In genomic region chr19:36418287-36419001, GRCh38 we compare ENCODE assay signal across 8 cellular contexts. TPM values are rescaled to one million over a fixed set of nuclear protein-coding genes. Genes with fewer than 3 reads are reported as not detected.
DNase-seq lines count a peak whose midpoint lies in the region; ATAC-seq and TF ChIP-seq lines count a peak whose summit lies in the region.

TSS of gene ZFP82 (minus strand) at chr19:36418644. CDS start at chr19:36409789, 8,855 bp downstream.

- in situ Hi-C loops in IMR-90 (cut with MboI; ENCODE audit: low sequenced_read_pairs) = no loop called here

- H4K91ac ChIP-seq in IMR-90 (ENCODE audit: insufficient read depth, low read depth, low read length) = peak within 1 kb of the TSS; percentile 84

- POLR2A ChIA-PET in IMR-90 (lab: Charles Lee; ENCODE audit: unreplicated experiment) = no interaction called here

- H3K23ac ChIP-seq in IMR-90 (ENCODE audit: low read depth, low read length) = peak within 1 kb of the TSS; percentile 28

- 1% methylated on average over 51 of the region's 70 CpGs; no CpG with 5 or more reads in 1 of the 2 experiments for WGBS in IMR-90 (ENCODE audit: extremely low coverage in 2 of 2, insufficient read length in 1 of 2), 2 experiments
- 0 to 2% methylated on average over 18 to 44 of the region's 70 CpGs for WGBS in testis, 2 donors

- H3K4me3 Mint-ChIP-seq in osteocyte (ENCODE audit: unreplicated experiment) = peak within 1 kb of the TSS; percentile 93

- peak within 1 kb of the TSS; percentile 65 for H3K18ac ChIP-seq in IMR-90 (ENCODE audit: low read depth, low read length)

- H3K4me2 ChIP-seq in IMR-90 (ENCODE audit: low read depth, low read length) = peak within 1 kb of the TSS; percentile 78

- H3K27me3 ChIP-seq in IMR-90 (ENCODE audit: control insufficient read depth, insufficient read depth, low read length) = no peaks in the 10 kb centered on the region
- no peaks in the 10 kb centered on the region for H3K27me3 ChIP-seq in SJCRH30
- no peaks in the 10 kb centered on the region for H3K27me3 ChIP-seq in testis

- TF ChIP-seq CTCF in C4-2B (conservative IDR thresholded peaks at IDR 0.05) (no peak), IMR-90 (conservative IDR thresholded peaks at IDR 0.05; ENCODE audit: low read depth, low read length) (no peak), osteocyte (IDR thresholded peaks at IDR 0.05) (no peak), testis (IDR thresholded peaks at IDR 0.05) (no peak)

- peak within 1 kb of the TSS; percentile 73 for H4K5ac ChIP-seq in IMR-90 (ENCODE audit: low read depth, low read length)

- peak within 1 kb of the TSS; percentile 60 for H2AK9ac ChIP-seq in IMR-90 (replicated peaks; ENCODE audit: low read depth, low read length, poor library complexity)

- H3K4me3 ChIP-seq in IMR-90 (ENCODE audit: insufficient read depth, low read depth, low read length) (peak within 1 kb of the TSS; percentile 66), SJCRH30 (peak within 1 kb of the TSS; percentile 96), testis (peak within 1 kb of the TSS; percentile 90 to 91)

- H2BK20ac ChIP-seq in IMR-90 (ENCODE audit: low read depth, low read length) = no peak within 1 kb of the TSS

- TF ChIP-seq POLR2A in IMR-90 (IDR thresholded peaks at IDR 0.05; ENCODE audit: low read depth, low read length) (no peak), testis (IDR thresholded peaks at IDR 0.05) (no peak)

- H3K56ac ChIP-seq in IMR-90 (ENCODE audit: extremely low read depth, insufficient read depth, low read length) = peak within 1 kb of the TSS; percentile 41

- peak within 1 kb of the TSS; percentile 80 for H3K9ac ChIP-seq in IMR-90 (ENCODE audit: low read depth, low read length)

- peaks cover 19% of the 10 kb centered on the region for H3K4me1 Mint-ChIP-seq in osteocyte (ENCODE audit: unreplicated experiment)

- peak within 1 kb of the TSS; percentile 30; the same call in 1 of the 2 replicates for H2BK120ac ChIP-seq in IMR-90 (ENCODE audit: low read depth, low read length)

- H3K36me3 Mint-ChIP-seq in osteocyte (ENCODE audit: unreplicated experiment) = peaks cover 20% of the 10 kb centered on the region

- peak within 1 kb of the TSS; percentile 67 for H3K4ac ChIP-seq in IMR-90 (ENCODE audit: low read depth, low read length)

- H2AFZ ChIP-seq in IMR-90 (replicated peaks; ENCODE audit: low read length, poor library complexity) = peak within 1 kb of the TSS; percentile 99

- peak; percentile 93 for ATAC-seq in GM19463 (IDR thresholded peaks at IDR 0.05; ENCODE audit: unreplicated experiment)
- peak; percentile 92 for ATAC-seq in IMR-90 (ENCODE audit: low read depth)

- H3K9me1 ChIP-seq in IMR-90 (ENCODE audit: insufficient read depth, low read length) = no peaks in the 10 kb centered on the region

- H3K9me3 Mint-ChIP-seq in osteocyte (ENCODE audit: unreplicated experiment) = peaks cover 8% of the 10 kb centered on the region

- CTCF ChIA-PET in IMR-90 (lab: Yijun Ruan, JAX) = no interaction called here

- peaks cover 5 to 11% of the 10 kb centered on the region in 2 experiments for H3K79me1 ChIP-seq in IMR-90 (ENCODE audit: low read depth in 1 of 2, low read length in 2 of 2)

- intact Hi-C loops in IMR-90 (cut with micrococcal nuclease) (loop anchor here (5.0 kb wide), 1 partner anchor 41 kb away; the partner anchor contains the start of gene ZFP14), head of caudate nucleus (cut with DNase I) (loop anchor here (10.0 kb wide), 1 partner anchor 66 kb away; the partner anchor contains the start of gene ZNF566), testis (cut with DNase I; ENCODE audit: low total_unique reads) (no loop called here)

- BruUV-seq in IMR-90 (replicated peaks; lab: Mats Ljungman, UMichigan) = no TSS peak

- H3K36me3 ChIP-seq in IMR-90 (ENCODE audit: control insufficient read depth, insufficient read depth, low read length) = no peaks in the 10 kb centered on the region; the same call in 1 of the 2 replicates
- peaks cover 26% of the 10 kb centered on the region for H3K36me3 ChIP-seq in SJCRH30
- H3K36me3 ChIP-seq in testis (ENCODE audit: low read depth, missing control alignments) = no peaks in the 10 kb centered on the region

- H2BK5ac ChIP-seq in IMR-90 (ENCODE audit: low read depth, low read length, poor library complexity, severe bottlenecking) = peak within 1 kb of the TSS; percentile 79

- H3K9me3 ChIP-seq in IMR-90 (ENCODE audit: control insufficient read depth, insufficient read depth, low read length) (peaks cover 5% of the 10 kb centered on the region), SJCRH30 (replicated peaks) (peaks cover 22% of the 10 kb centered on the region), testis (no peaks in the 10 kb centered on the region)

- H3K27ac ChIP-seq in C4-2B (peak within 1 kb of the TSS; percentile 77), IMR-90 (ENCODE audit: insufficient read depth, low read length) (peak within 1 kb of the TSS; percentile 81), SJCRH30 (peak within 1 kb of the TSS; percentile 85), testis (peak within 1 kb of the TSS; percentile 89 to 90)

- no peak within 1 kb of the TSS for H2BK15ac ChIP-seq in IMR-90 (ENCODE audit: low read depth, low read length)

- dilution Hi-C loops in IMR-90 (cut with HindIII; ENCODE audit: low sequenced_read_pairs, unreplicated experiment) = no loop called here

- DNase-seq in IMR-90 (peak; percentile 68), SJCRH30 (peak; percentile 90 to 94), head of caudate nucleus (peak; percentile 57 to 92 (median 84)), osteocyte (ENCODE audit: extremely low spot score, unreplicated experiment) (peak; percentile 95), testis (peak; percentile 84)
- peak; percentile 81 for DNase-seq in activated naive CD4-positive, alpha-beta T cell treated with anti-CD3 and anti-CD28 coated beads, Interleukin-2, amount 50 U/mL, for 16 hours

- H4K8ac ChIP-seq in IMR-90 (ENCODE audit: low read depth in 2 of 2, low read length in 2 of 2) = peak within 1 kb of the TSS; percentile 89 to 98

- peak within 1 kb of the TSS; percentile 67 for H3K14ac ChIP-seq in IMR-90 (replicated peaks; ENCODE audit: low read depth, low read length)

- no peak for TF ChIP-seq RAD21 in IMR-90 (IDR thresholded peaks at IDR 0.05; ENCODE audit: low read length)

- H3K4me1 ChIP-seq in IMR-90 (ENCODE audit: control insufficient read depth, insufficient read depth, low read length) (peaks cover 5% of the 10 kb centered on the region; the same call in 1 of the 2 replicates), SJCRH30 (no peaks in the 10 kb centered on the region), testis (peaks cover 9% of the 10 kb centered on the region)

- peak within 1 kb of the TSS; percentile 98 for H3K27ac Mint-ChIP-seq in osteocyte (ENCODE audit: unreplicated experiment)

- H2AK5ac ChIP-seq in IMR-90 (ENCODE audit: low read depth, low read length) = 0 out of 2 replicates have a peak within 1 kb of the TSS, but pooled peaks have one; percentile 36

- no peaks in the 10 kb centered on the region for H4K20me1 ChIP-seq in IMR-90 (ENCODE audit: insufficient read depth, low read length)

- H3K27me3 Mint-ChIP-seq in osteocyte (ENCODE audit: unreplicated experiment) = no peaks in the 10 kb centered on the region

TF ChIP-seq in IMR-90, 13 proteins besides CTCF, POLR2A, EP300 and RAD21:
- TF ChIP-seq FOS (IDR thresholded peaks at IDR 0.05; ENCODE audit: low read depth, low read length) (no peak), MAZ (IDR thresholded peaks at IDR 0.05; ENCODE audit: borderline replicate concordance, low read depth, low read length) (peak; percentile 30; the same call in 1 of the 2 replicates)

RNA-seq across cellular contexts. Expression of gene ZFP82, which starts in this region (rescaled TPM):
- total RNA-seq in IMR-90 (2012; rRNA removed) = 3.9 and 5.0 TPM in 2 replicates
- 1.4 and 1.6 TPM in 2 replicates for polyA plus RNA-seq in IMR-90 (2012; rRNA removed)
- 0.31 and 0.63 TPM in 2 replicates for polyA plus RNA-seq in IMR-90 (2012; cell fraction: cytosol; rRNA removed)
- polyA plus RNA-seq in IMR-90 (2012; cell fraction: nucleus; rRNA removed; ENCODE audit: low replicate concordance) = 0.32 and 2.1 TPM in 2 replicates
- 16.8 and 17.0 TPM in 2 replicates for total RNA-seq in SJCRH30 (2014; rRNA removed; shearing (Covaris generic))
- total RNA-seq in osteocyte = 8.9 TPM in 2 replicates
- 1 to 10 TPM; 6.8 to 8.3 TPM for total RNA-seq in testis
- polyA plus RNA-seq in testis (ENCODE audit: insufficient read depth, low read depth, low replicate concordance) = 6.5 TPM

Comparison
In these comparisons a context has a peak if more than half of its experiments do, and no peak if none do; other contexts are left out.
1. Peak in every context shown above with its lines: DNase-seq, ATAC-seq, H3K4me3 ChIP-seq and H3K27ac ChIP-seq.